In genomic region chr9:34458967-34459355, GRCh38 we compare ENCODE assay signal across 8 cellular contexts. TPM values are rescaled to one million over a fixed set of nuclear protein-coding genes. Genes with fewer than 3 reads are reported as not detected.
DNase-seq lines count a peak whose midpoint lies in the region; ATAC-seq and TF ChIP-seq lines count a peak whose summit lies in the region.

No MANE protein-coding gene starts in this region.

- peak overlapping the region; percentile 89 for H3K4me3 Mint-ChIP-seq in glutamatergic neuron (ENCODE audit: unreplicated experiment)

- peaks cover 14 to 47% (median 31%) of the 10 kb centered on the region in 6 donors for H3K4me1 ChIP-seq in spleen
- H3K4me1 ChIP-seq in mucosa of descending colon (ENCODE audit: low read depth) = peaks cover 13% of the 10 kb centered on the region

- peaks cover 24% of the 10 kb centered on the region for H3K9me3 Mint-ChIP-seq in glutamatergic neuron (ENCODE audit: unreplicated experiment)

- H3K27me3 Mint-ChIP-seq in glutamatergic neuron (ENCODE audit: unreplicated experiment) = peaks cover 23% of the 10 kb centered on the region

- ATAC-seq in mucosa of descending colon = no peak

- H3K4me3 ChIP-seq in WERI-Rb-1 (ENCODE audit: low read depth, low read length) (peak overlapping the region; percentile 33), spleen (peak overlapping the region in 6 of 8 donors; percentile 61 to 92 (median 69)), mucosa of descending colon (no peak overlapping the region)

- no peaks in the 10 kb centered on the region for H3K27me3 ChIP-seq in WERI-Rb-1 (ENCODE audit: insufficient read depth, low read depth, severe bottlenecking)
- H3K27me3 ChIP-seq in spleen (replicated peaks in 1 of 7) = peaks cover 0 to 8% (median 0%) of the 10 kb centered on the region in 7 donors

- peaks cover 33% of the 10 kb centered on the region for H3K4me1 Mint-ChIP-seq in glutamatergic neuron (ENCODE audit: low read depth, unreplicated experiment)

- H3K36me3 ChIP-seq in WERI-Rb-1 (no peaks in the 10 kb centered on the region), spleen (no peaks in the 10 kb centered on the region), mucosa of descending colon (ENCODE audit: low read depth) (no peaks in the 10 kb centered on the region)

- DNase-seq in DMS53 (lab: John Stamatoyannopoulos, UW) = peak; percentile 31
- no peak for DNase-seq in DMS53 treated with DMSO at 0.1 percent for 48 hours (lab: John Stamatoyannopoulos, UW; ENCODE audit: unreplicated experiment)
- no peak for DNase-seq in WERI-Rb-1
- DNase-seq in glutamatergic neuron = no peak
- DNase-seq in spleen = peak; percentile 77
- no peak for DNase-seq in NCI-H510A (lab: John Stamatoyannopoulos, UW)
- DNase-seq in germinal center (ENCODE audit: low spot score) = no peak
- no peak for DNase-seq in mucosa of descending colon

- no peak overlapping the region; the same call in 1 of the 2 replicates for H3K27ac ChIP-seq in WERI-Rb-1
- H3K27ac ChIP-seq in spleen = peak overlapping the region in 1 of 8 donors; percentile 84

- H3K36me3 Mint-ChIP-seq in glutamatergic neuron (ENCODE audit: unreplicated experiment) = peaks cover 7% of the 10 kb centered on the region

- no peaks in the 10 kb centered on the region for H3K9me3 ChIP-seq in WERI-Rb-1 (ENCODE audit: severe bottlenecking)
- H3K9me3 ChIP-seq in spleen = no peaks in the 10 kb centered on the region
- no peaks in the 10 kb centered on the region for H3K9me3 ChIP-seq in mucosa of descending colon

- intact Hi-C loops in spleen (cut with DNase I; ENCODE audit: low total_unique reads) (loop anchor here (5.0 kb wide), 1 partner anchor 153 kb away; the partner anchor contains the start of gene RPP25L), mucosa of descending colon (cut with DNase I, micrococcal nuclease) (no loop called here)

- 20 to 25% (median 22%) methylated on average over 11 of the region's 11 CpGs for WGBS in spleen, 5 donors

- H3K27ac Mint-ChIP-seq in glutamatergic neuron (ENCODE audit: unreplicated experiment) = peak overlapping the region; percentile 86

- TF ChIP-seq POLR2A in spleen (IDR thresholded peaks at IDR 0.05) = no peak

- no peak for TF ChIP-seq CTCF in WERI-Rb-1 (IDR thresholded peaks at IDR 0.05; ENCODE audit: low read depth, low read length)
- TF ChIP-seq CTCF in glutamatergic neuron (IDR thresholded peaks at IDR 0.05; ENCODE audit: partially characterized antibody, unreplicated experiment) = no peak
- no peak for TF ChIP-seq CTCF in spleen (IDR thresholded peaks at IDR 0.05 in 8 of 11, conservative IDR thresholded peaks at IDR 0.05 in 3 of 11)
- no peak for TF ChIP-seq CTCF in mucosa of descending colon (IDR thresholded peaks at IDR 0.05)

RNA-seq across cellular contexts. Expression of gene DNAI1, which starts 0.4 kb away (rescaled TPM):
- total RNA-seq in glutamatergic neuron (ENCODE audit: unreplicated experiment) (1.2 TPM), spleen (not detected), mucosa of descending colon (not detected)
- not detected for polyA plus RNA-seq in spleen

RNA-seq across cellular contexts. Expression of gene FAM219A, which starts 0.6 kb away (rescaled TPM):
- total RNA-seq in glutamatergic neuron (ENCODE audit: unreplicated experiment) (221 TPM), spleen (10 to 100 TPM; 10.4 to 26.9 (median 16.5) TPM), mucosa of descending colon (10 to 100 TPM in 1 of 3 donors, 1 to 10 TPM in 2; 5.1 to 20.8 (median 8.6) TPM)
- polyA plus RNA-seq in spleen = 1 to 10 TPM; 3.2 to 9.3 (median 3.5) TPM

Comparison
In these comparisons a context has a peak if more than half of its experiments do, and no peak if none do; other contexts are left out.
1. DNase-seq: peak in DMS53 (single experiment) and spleen (single experiment); none in DMS53 treated with DMSO at 0.1 percent for 48 hours (single experiment), WERI-Rb-1 (single experiment), glutamatergic neuron (single experiment), NCI-H510A (single experiment), germinal center (single experiment) and mucosa of descending colon (0 of 3).